26 cellular contexts compared by ENCODE assay signal in genomic region chr2:3642521-3643215, GRCh38. TPM values are rescaled to one million over a fixed set of nuclear protein-coding genes. Genes with fewer than 3 reads are reported as not detected.
DNase-seq lines count a peak whose midpoint lies in the region; ATAC-seq and TF ChIP-seq lines count a peak whose summit lies in the region.
"Had no signal": no experiment of that assay in that cellular context is flagged by ENCODE, and none has a peak within 500 bp of the region (broad histone marks: within the 10 kb centered on the region; RNA-seq: fewer than 3 reads in every experiment).

No MANE protein-coding gene starts in this region.

- intact Hi-C loops in activated CD4-positive, alpha-beta T cell treated with anti-CD3 and anti-CD28 coated beads, Interleukin-2, amount 10 ng/mL, durations not matched to agents 24 days and 14 days (cut with micrococcal nuclease) = no loop called here
- intact Hi-C loops in activated B cell treated with CpG ODN at 0.5 μM for 24 hours (cut with micrococcal nuclease) = no loop called here

- H3K4me1 Mint-ChIP-seq in activated CD4-positive, alpha-beta T cell treated with anti-CD3 and anti-CD28 coated beads, Interleukin-2, amount 10 ng/mL, durations not matched to agents 7 days and 5 days = peaks cover 2% of the 10 kb centered on the region
- no peaks in the 10 kb centered on the region for H3K4me1 Mint-ChIP-seq in activated CD4-positive, alpha-beta T cell treated with anti-CD3 and anti-CD28 coated beads, Interleukin-2, amount 10 ng/mL, durations not matched to agents 24 days and 14 days
- H3K4me1 Mint-ChIP-seq in activated B cell treated with CpG ODN at 0.5 μM for 24 hours = no peaks in the 10 kb centered on the region
- peaks cover 3% of the 10 kb centered on the region for H3K4me1 Mint-ChIP-seq in glutamatergic neuron (ENCODE audit: low read depth, unreplicated experiment)
- no peaks in the 10 kb centered on the region for H3K4me1 Mint-ChIP-seq in osteocyte (ENCODE audit: unreplicated experiment)
- H3K4me1 Mint-ChIP-seq in activated CD8-positive, alpha-beta T cell treated with anti-CD3 and anti-CD28 coated beads, Interleukin-2, amount 10 ng/mL, durations not matched to agents 7 days and 5 days (ENCODE audit: low read depth) = no peaks in the 10 kb centered on the region
- H3K4me1 Mint-ChIP-seq: CD4-positive, CD25-positive, alpha-beta regulatory T cell; immature natural killer cell; WTC11 had no signal

- peak overlapping the region; percentile 27 for H3K27ac Mint-ChIP-seq in activated CD4-positive, alpha-beta T cell treated with anti-CD3 and anti-CD28 coated beads, Interleukin-2, amount 10 ng/mL, durations not matched to agents 7 days and 5 days
- no peak overlapping the region for H3K27ac Mint-ChIP-seq in activated CD4-positive, alpha-beta T cell treated with anti-CD3 and anti-CD28 coated beads, Interleukin-2, amount 10 ng/mL, durations not matched to agents 24 days and 14 days
- H3K27ac Mint-ChIP-seq in activated B cell treated with CpG ODN at 0.5 μM for 24 hours (no peak overlapping the region), glutamatergic neuron (ENCODE audit: unreplicated experiment) (no peak overlapping the region), osteocyte (ENCODE audit: unreplicated experiment) (no peak overlapping the region)
- no peak overlapping the region for H3K27ac Mint-ChIP-seq in activated CD8-positive, alpha-beta T cell treated with anti-CD3 and anti-CD28 coated beads, Interleukin-2, amount 10 ng/mL, durations not matched to agents 7 days and 5 days
- H3K27ac Mint-ChIP-seq: activated naive CD8-positive, alpha-beta T cell; immature natural killer cell; WTC11 had no signal

- H3K27me3 Mint-ChIP-seq in activated CD4-positive, alpha-beta T cell treated with anti-CD3 and anti-CD28 coated beads, Interleukin-2, amount 10 ng/mL, durations not matched to agents 7 days and 5 days = no peaks in the 10 kb centered on the region
- H3K27me3 Mint-ChIP-seq in activated CD4-positive, alpha-beta T cell treated with anti-CD3 and anti-CD28 coated beads, Interleukin-2, amount 10 ng/mL, durations not matched to agents 24 days and 14 days = no peaks in the 10 kb centered on the region
- H3K27me3 Mint-ChIP-seq in activated B cell treated with CpG ODN at 0.5 μM for 24 hours (no peaks in the 10 kb centered on the region), glutamatergic neuron (ENCODE audit: unreplicated experiment) (peaks cover 5% of the 10 kb centered on the region), osteocyte (ENCODE audit: unreplicated experiment) (no peaks in the 10 kb centered on the region)
- H3K27me3 Mint-ChIP-seq in activated CD8-positive, alpha-beta T cell treated with anti-CD3 and anti-CD28 coated beads, Interleukin-2, amount 10 ng/mL, durations not matched to agents 7 days and 5 days (ENCODE audit: low read depth) = no peaks in the 10 kb centered on the region
- H3K27me3 Mint-ChIP-seq: activated naive CD8-positive, alpha-beta T cell; CD4-positive, CD25-positive, alpha-beta regulatory T cell had no signal

- no peaks in the 10 kb centered on the region for H3K9me3 Mint-ChIP-seq in activated CD4-positive, alpha-beta T cell treated with anti-CD3 and anti-CD28 coated beads, Interleukin-2, amount 10 ng/mL, durations not matched to agents 7 days and 5 days
- H3K9me3 Mint-ChIP-seq in activated CD4-positive, alpha-beta T cell treated with anti-CD3 and anti-CD28 coated beads, Interleukin-2, amount 10 ng/mL, durations not matched to agents 24 days and 14 days = no peaks in the 10 kb centered on the region
- H3K9me3 Mint-ChIP-seq in activated B cell treated with CpG ODN at 0.5 μM for 24 hours (no peaks in the 10 kb centered on the region), glutamatergic neuron (ENCODE audit: unreplicated experiment) (no peaks in the 10 kb centered on the region), osteocyte (ENCODE audit: unreplicated experiment) (no peaks in the 10 kb centered on the region)
- H3K9me3 Mint-ChIP-seq in activated CD8-positive, alpha-beta T cell treated with anti-CD3 and anti-CD28 coated beads, Interleukin-2, amount 10 ng/mL, durations not matched to agents 7 days and 5 days (ENCODE audit: insufficient read depth) = no peaks in the 10 kb centered on the region
- H3K9me3 Mint-ChIP-seq: CD4-positive, CD25-positive, alpha-beta regulatory T cell; immature natural killer cell; WTC11 had no signal

- DNase-seq in activated CD4-positive, alpha-beta T cell treated with anti-CD3 and anti-CD28 coated beads, Interleukin-2, amount 10 ng/mL, durations not matched to agents 7 days and 5 days = no peak
- DNase-seq in activated CD4-positive, alpha-beta T cell treated with anti-CD3 and anti-CD28 coated beads, Interleukin-2, amount 10 ng/mL, durations not matched to agents 24 days and 14 days = no peak
- DNase-seq in activated B cell treated with CpG ODN at 0.5 μM for 24 hours = peak; percentile 3
- peak; percentile 9 for DNase-seq in glutamatergic neuron
- DNase-seq in osteocyte (ENCODE audit: extremely low spot score, unreplicated experiment) = peak; percentile 80
- DNase-seq in activated CD8-positive, alpha-beta T cell treated with anti-CD3 and anti-CD28 coated beads, Interleukin-2, amount 10 ng/mL, durations not matched to agents 7 days and 5 days = no peak
- DNase-seq in NAMALWA (ENCODE audit: low spot score) = no peak
- DNase-seq: 8988T; CD4-positive, CD25-positive, alpha-beta regulatory T cell; cerebellar nuclear complex; effector CD4-positive, alpha-beta T cell; foreskin melanocyte; immature natural killer cell; NCI-H1092; NCI-H2029; NCI-H2227 treated with DMSO at 0.1 percent for 48 hours; NCI-H774; T1000 had no signal

- POLR2A ChIA-PET in activated CD4-positive, alpha-beta T cell treated with anti-CD3 and anti-CD28 coated beads, Interleukin-2, amount 10 ng/mL, durations not matched to agents 7 days and 5 days (lab: Charles Lee) = no interaction called here
- POLR2A ChIA-PET in activated B cell treated with CpG ODN at 0.5 μM for 24 hours (lab: Charles Lee) = no interaction called here
- POLR2A ChIA-PET in activated CD8-positive, alpha-beta T cell treated with anti-CD3 and anti-CD28 coated beads, Interleukin-2, amount 10 ng/mL, durations not matched to agents 7 days and 5 days (lab: Charles Lee) = no interaction called here

- ATAC-seq in activated B cell treated with CpG ODN at 0.5 μM for 24 hours (ENCODE audit: low read depth) (no peak), HG03025 (IDR thresholded peaks at IDR 0.05; ENCODE audit: low FRiP score, unreplicated experiment) (no peak)
- no peak for ATAC-seq in activated CD8-positive, alpha-beta T cell treated with anti-CD3 and anti-CD28 coated beads, Interleukin-2, amount 10 ng/mL, durations not matched to agents 7 days and 5 days
- ATAC-seq: esophagus mucosa, psoas muscle, WTC11 had no signal

- H3K36me3 Mint-ChIP-seq in activated CD4-positive, alpha-beta T cell treated with anti-CD3 and anti-CD28 coated beads, Interleukin-2, amount 10 ng/mL, durations not matched to agents 7 days and 5 days (ENCODE audit: low read depth) = no peaks in the 10 kb centered on the region
- no peaks in the 10 kb centered on the region for H3K36me3 Mint-ChIP-seq in activated CD4-positive, alpha-beta T cell treated with anti-CD3 and anti-CD28 coated beads, Interleukin-2, amount 10 ng/mL, durations not matched to agents 24 days and 14 days (ENCODE audit: low read depth)
- H3K36me3 Mint-ChIP-seq in activated B cell treated with CpG ODN at 0.5 μM for 24 hours (ENCODE audit: low read depth) (no peaks in the 10 kb centered on the region), glutamatergic neuron (ENCODE audit: unreplicated experiment) (peaks cover 5% of the 10 kb centered on the region), osteocyte (ENCODE audit: unreplicated experiment) (no peaks in the 10 kb centered on the region)
- no peaks in the 10 kb centered on the region for H3K36me3 Mint-ChIP-seq in activated CD8-positive, alpha-beta T cell treated with anti-CD3 and anti-CD28 coated beads, Interleukin-2, amount 10 ng/mL, durations not matched to agents 7 days and 5 days (ENCODE audit: low read depth)
- H3K36me3 Mint-ChIP-seq: activated naive CD8-positive, alpha-beta T cell; CD4-positive, CD25-positive, alpha-beta regulatory T cell; immature natural killer cell; WTC11 had no signal

- no peak overlapping the region for H3K4me3 Mint-ChIP-seq in activated CD4-positive, alpha-beta T cell treated with anti-CD3 and anti-CD28 coated beads, Interleukin-2, amount 10 ng/mL, durations not matched to agents 7 days and 5 days
- H3K4me3 Mint-ChIP-seq in activated CD4-positive, alpha-beta T cell treated with anti-CD3 and anti-CD28 coated beads, Interleukin-2, amount 10 ng/mL, durations not matched to agents 24 days and 14 days = no peak overlapping the region
- H3K4me3 Mint-ChIP-seq in activated B cell treated with CpG ODN at 0.5 μM for 24 hours (no peak overlapping the region), glutamatergic neuron (ENCODE audit: unreplicated experiment) (no peak overlapping the region), osteocyte (ENCODE audit: unreplicated experiment) (no peak overlapping the region)
- H3K4me3 Mint-ChIP-seq in activated CD8-positive, alpha-beta T cell treated with anti-CD3 and anti-CD28 coated beads, Interleukin-2, amount 10 ng/mL, durations not matched to agents 7 days and 5 days = no peak overlapping the region
- H3K4me3 Mint-ChIP-seq: activated naive CD8-positive, alpha-beta T cell; CD4-positive, CD25-positive, alpha-beta regulatory T cell; immature natural killer cell; WTC11 had no signal

- CTCF ChIA-PET in activated CD4-positive, alpha-beta T cell treated with anti-CD3 and anti-CD28 coated beads, Interleukin-2, amount 10 ng/mL, durations not matched to agents 7 days and 5 days (lab: Charles Lee) = interaction anchor here (1.5 kb wide), 1 partner anchor 9 kb away, joined by 6 read pairs; no protein-coding TSS in a partner anchor
- CTCF ChIA-PET in activated B cell treated with CpG ODN at 0.5 μM for 24 hours (lab: Charles Lee) = no interaction called here
- CTCF ChIA-PET in activated CD8-positive, alpha-beta T cell treated with anti-CD3 and anti-CD28 coated beads, Interleukin-2, amount 10 ng/mL, durations not matched to agents 7 days and 5 days (lab: Charles Lee) = interaction anchor here (0.9 kb wide), 1 partner anchor 9 kb away, joined by 4 read pairs; no protein-coding TSS in a partner anchor

- TF ChIP-seq CTCF in activated B cell treated with CpG ODN at 0.5 μM for 24 hours (IDR thresholded peaks at IDR 0.05) (no peak), glutamatergic neuron (IDR thresholded peaks at IDR 0.05; ENCODE audit: partially characterized antibody, unreplicated experiment) (no peak), osteocyte (IDR thresholded peaks at IDR 0.05) (no peak)

RNA-seq across cellular contexts. Expression of gene ALLC, which starts 15.3 kb away (rescaled TPM):
- total RNA-seq in activated CD4-positive, alpha-beta T cell treated with anti-CD3 and anti-CD28 coated beads, Interleukin-2, amount 10 ng/mL, durations not matched to agents 7 days and 5 days = not detected
- not detected in 2 replicates for total RNA-seq in activated CD4-positive, alpha-beta T cell treated with anti-CD3 and anti-CD28 coated beads, Interleukin-2, amount 10 ng/mL, durations not matched to agents 24 days and 14 days
- not detected in 2 replicates for total RNA-seq in activated B cell treated with CpG ODN at 0.5 μM for 24 hours
- not detected for total RNA-seq in glutamatergic neuron (ENCODE audit: unreplicated experiment)
- total RNA-seq in osteocyte = not detected in 2 replicates
- total RNA-seq in activated CD8-positive, alpha-beta T cell treated with anti-CD3 and anti-CD28 coated beads, Interleukin-2, amount 10 ng/mL, durations not matched to agents 7 days and 5 days = not detected
- total RNA-seq: CD4-positive, CD25-positive, alpha-beta regulatory T cell; esophagus mucosa; hepatocyte; mononuclear cell; psoas muscle; skeletal muscle tissue; WTC11 had no signal

RNA-seq across cellular contexts. Expression of gene COLEC11, which starts 47.8 kb away (rescaled TPM):
- total RNA-seq in activated CD4-positive, alpha-beta T cell treated with anti-CD3 and anti-CD28 coated beads, Interleukin-2, amount 10 ng/mL, durations not matched to agents 7 days and 5 days = under 1 TPM in 1 of 2 experiments, not detected in 1; 0.35 TPM
- total RNA-seq in activated CD4-positive, alpha-beta T cell treated with anti-CD3 and anti-CD28 coated beads, Interleukin-2, amount 10 ng/mL, durations not matched to agents 24 days and 14 days = 0.47 and 0.49 TPM in 2 replicates
- not detected in 2 replicates for total RNA-seq in activated B cell treated with CpG ODN at 0.5 μM for 24 hours
- total RNA-seq in glutamatergic neuron (ENCODE audit: unreplicated experiment) = not detected
- total RNA-seq in osteocyte = not detected in 2 replicates
- total RNA-seq in activated CD8-positive, alpha-beta T cell treated with anti-CD3 and anti-CD28 coated beads, Interleukin-2, amount 10 ng/mL, durations not matched to agents 7 days and 5 days = not detected
- total RNA-seq: CD4-positive, CD25-positive, alpha-beta regulatory T cell; esophagus mucosa; mononuclear cell; skeletal muscle tissue had no signal

Comparison
In these comparisons a context has a peak if more than half of its experiments do, and no peak if none do; other contexts are left out.
1. DNase-seq: peak in activated B cell treated with CpG ODN at 0.5 μM for 24 hours (single experiment), glutamatergic neuron (single experiment) and osteocyte (single experiment); none in activated CD4-positive, alpha-beta T cell treated with anti-CD3 and anti-CD28 coated beads, Interleukin-2, amount 10 ng/mL, durations not matched to agents 7 days and 5 days (single experiment), activated CD4-positive, alpha-beta T cell treated with anti-CD3 and anti-CD28 coated beads, Interleukin-2, amount 10 ng/mL, durations not matched to agents 24 days and 14 days (single experiment), activated CD8-positive, alpha-beta T cell treated with anti-CD3 and anti-CD28 coated beads, Interleukin-2, amount 10 ng/mL, durations not matched to agents 7 days and 5 days (single experiment) and NAMALWA (single experiment).